Comparison of ENCODE assay signal across 8 cellular contexts in genomic region chr17:76672270-76672851, GRCh38. TPM values are rescaled to one million over a fixed set of nuclear protein-coding genes. Genes with fewer than 3 reads are reported as not detected.
DNase-seq lines count a peak whose midpoint lies in the region; ATAC-seq and TF ChIP-seq lines count a peak whose summit lies in the region.

No MANE protein-coding gene starts in this region.

- H3K9me3 Mint-ChIP-seq in activated CD4-positive, alpha-beta T cell treated with anti-CD3 and anti-CD28 coated beads, Interleukin-2, amount 10 ng/mL, durations not matched to agents 24 days and 14 days, result peaks cover 11% of the 10 kb centered on the region
- no peaks in the 10 kb centered on the region for H3K9me3 Mint-ChIP-seq in activated B cell treated with CpG ODN at 0.5 μM for 24 hours

- CTCF ChIA-PET in activated B cell treated with CpG ODN at 0.5 μM for 24 hours (lab: Charles Lee), result interaction anchor here (1.4 kb wide), 1 partner anchor 149 kb away, joined by 4 read pairs; no protein-coding TSS in a partner anchor

- TF ChIP-seq EP300 in stomach (IDR thresholded peaks at IDR 0.05), result no peak

- H3K4me3 Mint-ChIP-seq in activated CD4-positive, alpha-beta T cell treated with anti-CD3 and anti-CD28 coated beads, Interleukin-2, amount 10 ng/mL, durations not matched to agents 24 days and 14 days, result peak overlapping the region; percentile 96
- peak overlapping the region; percentile 91 for H3K4me3 Mint-ChIP-seq in activated B cell treated with CpG ODN at 0.5 μM for 24 hours

- H3K27me3 ChIP-seq in iPS-18a (ENCODE audit: control insufficient read depth, insufficient read depth, low read length), result no peaks in the 10 kb centered on the region
- H3K27me3 ChIP-seq in stomach, result no peaks in the 10 kb centered on the region

- intact Hi-C loops in activated CD4-positive, alpha-beta T cell treated with anti-CD3 and anti-CD28 coated beads, Interleukin-2, amount 10 ng/mL, durations not matched to agents 24 days and 14 days (cut with micrococcal nuclease), result loop anchor here (5.0 kb wide), 1 partner anchor 65 kb away; the partner anchor contains the start of genes MFSD11 and SRSF2
- intact Hi-C loops in activated B cell treated with CpG ODN at 0.5 μM for 24 hours (cut with micrococcal nuclease), result no loop called here
- intact Hi-C loops in stomach (cut with DNase I; ENCODE audit: low total_unique reads), result no loop called here
- intact Hi-C loops in posterior cingulate gyrus (cut with DNase I), result loop anchor here (5.0 kb wide), 1 partner anchor 55 kb away; the partner anchor contains the start of genes JMJD6 and METTL23

- POLR2A ChIA-PET in activated B cell treated with CpG ODN at 0.5 μM for 24 hours (lab: Charles Lee), result interaction anchor here (0.5 to 2.6 kb wide), 15 partner anchors 9 to 1360 kb away, joined by 3 to 21 read pairs (median 4); partner anchors contain the start of genes FBF1, JMJD6, METTL23 and MFSD11

- TF ChIP-seq CTCF in activated B cell treated with CpG ODN at 0.5 μM for 24 hours (IDR thresholded peaks at IDR 0.05) (no peak), stomach (IDR thresholded peaks at IDR 0.05) (no peak)

- peaks cover 2% of the 10 kb centered on the region for H3K36me3 Mint-ChIP-seq in activated CD4-positive, alpha-beta T cell treated with anti-CD3 and anti-CD28 coated beads, Interleukin-2, amount 10 ng/mL, durations not matched to agents 24 days and 14 days (ENCODE audit: low read depth)
- H3K36me3 Mint-ChIP-seq in activated B cell treated with CpG ODN at 0.5 μM for 24 hours (ENCODE audit: low read depth), result peaks cover 5% of the 10 kb centered on the region

- H3K9me3 ChIP-seq in iPS-18a (ENCODE audit: control insufficient read depth, low read depth, low read length) (no peaks in the 10 kb centered on the region), stomach (no peaks in the 10 kb centered on the region)

- no peak for DNase-seq in activated CD4-positive, alpha-beta T cell treated with anti-CD3 and anti-CD28 coated beads, Interleukin-2, amount 10 ng/mL, durations not matched to agents 24 days and 14 days
- no peak for DNase-seq in activated CD4-positive, alpha-beta T cell treated with anti-CD3 and anti-CD28 coated beads for 1 hour
- DNase-seq in activated B cell treated with CpG ODN at 0.5 μM for 24 hours, result no peak
- DNase-seq in stomach, result no peak
- no peak for DNase-seq in NCI-H1105 treated with DMSO at 0.1 percent for 48 hours (lab: John Stamatoyannopoulos, UW)
- DNase-seq in posterior cingulate gyrus, result no peak
- no peak for DNase-seq in cortex of kidney (lab: John Stamatoyannopoulos, UW)

- peaks cover 12% of the 10 kb centered on the region for H3K4me1 ChIP-seq in iPS-18a (ENCODE audit: control insufficient read depth, low read depth, low read length)
- H3K4me1 ChIP-seq in stomach, result peaks cover 14 to 47% (median 30%) of the 10 kb centered on the region in 4 donors

- no peak for ATAC-seq in activated B cell treated with CpG ODN at 0.5 μM for 24 hours (ENCODE audit: low read depth)

- H3K9ac ChIP-seq in iPS-18a (ENCODE audit: low read length), result peak overlapping the region; percentile 78

- peaks cover 25% of the 10 kb centered on the region for H3K4me1 Mint-ChIP-seq in activated CD4-positive, alpha-beta T cell treated with anti-CD3 and anti-CD28 coated beads, Interleukin-2, amount 10 ng/mL, durations not matched to agents 24 days and 14 days
- H3K4me1 Mint-ChIP-seq in activated B cell treated with CpG ODN at 0.5 μM for 24 hours, result peaks cover 22% of the 10 kb centered on the region

- H3K27me3 Mint-ChIP-seq in activated CD4-positive, alpha-beta T cell treated with anti-CD3 and anti-CD28 coated beads, Interleukin-2, amount 10 ng/mL, durations not matched to agents 24 days and 14 days, result peaks cover 8% of the 10 kb centered on the region
- H3K27me3 Mint-ChIP-seq in activated B cell treated with CpG ODN at 0.5 μM for 24 hours, result peaks cover 8% of the 10 kb centered on the region

- no peak for TF ChIP-seq POLR2A in stomach (IDR thresholded peaks at IDR 0.05)

- 21 to 32% (median 25%) methylated on average over 13 of the region's 13 CpGs for WGBS in stomach, 5 donors

- H3K27ac Mint-ChIP-seq in activated CD4-positive, alpha-beta T cell treated with anti-CD3 and anti-CD28 coated beads, Interleukin-2, amount 10 ng/mL, durations not matched to agents 24 days and 14 days, result peak overlapping the region; percentile 94
- peak overlapping the region; percentile 90 for H3K27ac Mint-ChIP-seq in activated B cell treated with CpG ODN at 0.5 μM for 24 hours

- H3K4me3 ChIP-seq in iPS-18a (ENCODE audit: low read length), result peak overlapping the region; percentile 73
- peak overlapping the region; percentile 57 to 63 (median 62) for H3K4me3 ChIP-seq in stomach

- H3K36me3 ChIP-seq in iPS-18a (ENCODE audit: control insufficient read depth, low read depth, low read length) (no peaks in the 10 kb centered on the region), stomach (peaks cover 0 to 17% (median 5%) of the 10 kb centered on the region in 4 donors)

- H3K27ac ChIP-seq in iPS-18a (ENCODE audit: low read length) (peak overlapping the region; percentile 19), stomach (peak overlapping the region; percentile 91 to 95 (median 92))

RNA-seq across cellular contexts. Expression of gene ST6GALNAC1, which starts 28.8 kb away (rescaled TPM):
- total RNA-seq in activated CD4-positive, alpha-beta T cell treated with anti-CD3 and anti-CD28 coated beads, Interleukin-2, amount 10 ng/mL, durations not matched to agents 24 days and 14 days, result 0.35 and 0.38 TPM in 2 replicates
- not detected in 2 replicates for total RNA-seq in activated B cell treated with CpG ODN at 0.5 μM for 24 hours
- total RNA-seq in stomach, result 100 to 1,000 TPM in 2 of 5 donors, 10 to 100 TPM in 3; 41.1 to 257 (median 94.2) TPM
- polyA plus RNA-seq in stomach, result 10 to 100 TPM; 28.0 to 72.8 (median 34.5) TPM

RNA-seq across cellular contexts. Expression of gene MXRA7, which starts 38.4 kb away (rescaled TPM):
- total RNA-seq in activated CD4-positive, alpha-beta T cell treated with anti-CD3 and anti-CD28 coated beads, Interleukin-2, amount 10 ng/mL, durations not matched to agents 24 days and 14 days, result 3.4 and 3.7 TPM in 2 replicates
- total RNA-seq in activated B cell treated with CpG ODN at 0.5 μM for 24 hours, result 13.5 and 13.8 TPM in 2 replicates
- total RNA-seq in stomach, result 100 to 1,000 TPM in 2 of 5 donors, 10 to 100 TPM in 3; 41.4 to 209 (median 86.9) TPM
- polyA plus RNA-seq in stomach, result 100 to 1,000 TPM in 1 of 3 donors, 10 to 100 TPM in 2; 44.5 to 102 (median 54.5) TPM

RNA-seq across cellular contexts. Expression of gene JMJD6, which starts 54.0 kb away (rescaled TPM):
- total RNA-seq in activated CD4-positive, alpha-beta T cell treated with anti-CD3 and anti-CD28 coated beads, Interleukin-2, amount 10 ng/mL, durations not matched to agents 24 days and 14 days, result 82.5 and 86.3 TPM in 2 replicates
- 32.7 and 33.1 TPM in 2 replicates for total RNA-seq in activated B cell treated with CpG ODN at 0.5 μM for 24 hours
- total RNA-seq in stomach, result 10 to 100 TPM in 3 of 5 donors, 1 to 10 TPM in 2; 9.3 to 47.3 (median 16.5) TPM
- polyA plus RNA-seq in stomach, result 10 to 100 TPM; 25.8 to 32.5 (median 28.5) TPM

RNA-seq across cellular contexts. Expression of gene METTL23, which starts 54.3 kb away (rescaled TPM):
- total RNA-seq in activated CD4-positive, alpha-beta T cell treated with anti-CD3 and anti-CD28 coated beads, Interleukin-2, amount 10 ng/mL, durations not matched to agents 24 days and 14 days, result 32.9 and 35.5 TPM in 2 replicates
- total RNA-seq in activated B cell treated with CpG ODN at 0.5 μM for 24 hours, result 52.3 and 56.0 TPM in 2 replicates
- 10 to 100 TPM in 4 of 5 donors, 1 to 10 TPM in 1; 1.2 to 72.1 (median 15.5) TPM for total RNA-seq in stomach
- 10 to 100 TPM; 35.4 to 42.0 (median 35.6) TPM for polyA plus RNA-seq in stomach

Comparison
In these comparisons a context has a peak if more than half of its experiments do, and no peak if none do; other contexts are left out.
1. RNA of gene ST6GALNAC1, which starts 28.8 kb away (total RNA-seq): 41.1 to 257 TPM in stomach; 0.35 to 0.38 TPM in activated CD4-positive, alpha-beta T cell treated with anti-CD3 and anti-CD28 coated beads, Interleukin-2, amount 10 ng/mL, durations not matched to agents 24 days and 14 days and not detected in activated B cell treated with CpG ODN at 0.5 μM for 24 hours; every median in the first group is over 10 times any median in the second.
2. intact Hi-C loops: an anchor here in activated CD4-positive, alpha-beta T cell treated with anti-CD3 and anti-CD28 coated beads, Interleukin-2, amount 10 ng/mL, durations not matched to agents 24 days and 14 days (5.0 kb wide) and posterior cingulate gyrus (5.0 kb wide); none called in activated B cell treated with CpG ODN at 0.5 μM for 24 hours and stomach.